Comparison of ENCODE assay signal across 20 cellular contexts in genomic region chr7:142408794-142409193, GRCh38.
"Had no signal": no experiment of that assay in that cellular context is flagged by ENCODE, and none has a peak within 500 bp of the region (broad histone marks: within the 10 kb centered on the region; RNA-seq: fewer than 3 reads in every experiment).

No MANE protein-coding gene starts in this region.

- FAIRE-seq: astrocyte, bronchial epithelial cell, TTC549 had no signal

- DNase-seq: activated CD4-positive, alpha-beta T cell treated with anti-CD3 and anti-CD28 coated beads, Interleukin-2, amount 50 U/mL, for 48 hours; activated gamma-delta T cell; adrenal gland; cerebellar nuclear complex; effector CD4-positive, alpha-beta T cell; mucosa of descending colon; naive thymus-derived CD8-positive, alpha-beta T cell; ovary; sigmoid colon; spleen; stimulated activated CD4-positive, alpha-beta T cell treated with anti-CD3 and anti-CD28 coated beads, Interleukin-4, amount 100 ng/mL, for 4 hours; upper lobe of left lung had no signal

- H3K27ac Mint-ChIP-seq: activated naive CD4-positive, alpha-beta T cell treated with anti-CD3 and anti-CD28 coated beads, Interleukin-2, amount 50 U/mL, for 24 hours; naive thymus-derived CD8-positive, alpha-beta T cell; stimulated activated memory B cell treated with anti-CD40 and anti-IgM and Interleukin-4, amounts not matched to agents 10 μg/mL and 1 μg/mL and 100 μg/mL, for 72 hours had no signal

- H3K4me1 ChIP-seq: adrenal gland, sigmoid colon, spleen, upper lobe of left lung had no signal

- H3K4me1 Mint-ChIP-seq: stimulated activated memory B cell treated with anti-CD40 and anti-IgM and Interleukin-4, amounts not matched to agents 10 μg/mL and 1 μg/mL and 100 μg/mL, for 72 hours had no signal

- H3K4me3 ChIP-seq: adrenal gland, lung, mucosa of descending colon, ovary, sigmoid colon had no signal

- H3K4me3 Mint-ChIP-seq: activated naive CD4-positive, alpha-beta T cell treated with anti-CD3 and anti-CD28 coated beads, Interleukin-2, amount 50 U/mL, for 24 hours; naive thymus-derived CD8-positive, alpha-beta T cell; stimulated activated memory B cell treated with anti-CD40 and anti-IgM and Interleukin-4, amounts not matched to agents 10 μg/mL and 1 μg/mL and 100 μg/mL, for 72 hours had no signal

- H3K36me3 ChIP-seq: adrenal gland, ovary, sigmoid colon, spleen, thoracic aorta, upper lobe of left lung had no signal

- ATAC-seq: esophagus mucosa; mucosa of descending colon; naive thymus-derived CD8-positive, alpha-beta T cell; stimulated activated memory B cell treated with anti-CD40 and anti-IgM and Interleukin-4, amounts not matched to agents 10 μg/mL and 1 μg/mL and 100 μg/mL, for 72 hours had no signal

- H3K36me3 Mint-ChIP-seq: activated naive CD4-positive, alpha-beta T cell treated with anti-CD3 and anti-CD28 coated beads, Interleukin-2, amount 50 U/mL, for 24 hours; naive thymus-derived CD8-positive, alpha-beta T cell; stimulated activated memory B cell treated with anti-CD40 and anti-IgM and Interleukin-4, amounts not matched to agents 10 μg/mL and 1 μg/mL and 100 μg/mL, for 72 hours had no signal

- H3K27ac ChIP-seq: adrenal gland, ovary, sigmoid colon, thoracic aorta, upper lobe of left lung had no signal

- H3K27me3 Mint-ChIP-seq: activated naive CD4-positive, alpha-beta T cell treated with anti-CD3 and anti-CD28 coated beads, Interleukin-2, amount 50 U/mL, for 24 hours; naive thymus-derived CD8-positive, alpha-beta T cell had no signal

- H3K27me3 ChIP-seq: adrenal gland, ovary, sigmoid colon, spleen, upper lobe of left lung had no signal

- H3K9me3 ChIP-seq: adrenal gland, mucosa of descending colon, ovary, sigmoid colon, spleen, thoracic aorta, upper lobe of left lung had no signal
